ENCODE assay signal across 8 cellular contexts in genomic region chr15:68431792-68432401, GRCh38. TPM values are rescaled to one million over a fixed set of nuclear protein-coding genes. Genes with fewer than 3 reads are reported as not detected.
DNase-seq lines count a peak whose midpoint lies in the region; ATAC-seq and TF ChIP-seq lines count a peak whose summit lies in the region.

ITGA11 (minus strand) TSS chr15:68432163; CDS start chr15:68432066, 97 bp downstream.

- TF ChIP-seq CTCF in AG10803 (conservative IDR thresholded peaks at IDR 0.05; ENCODE audit: low read length) (no peak), fibroblast of pulmonary artery (IDR thresholded peaks at IDR 0.05; ENCODE audit: low read length, missing control alignments) (no peak), neural progenitor cell (IDR thresholded peaks at IDR 0.05) (no peak)

- peak within 1 kb of the TSS; percentile 46 for H2AFZ ChIP-seq in neural progenitor cell (replicated peaks)

- peaks cover 6% of the 10 kb centered on the region for H3K4me1 ChIP-seq in neural progenitor cell

- H3K4me2 ChIP-seq in neural progenitor cell, result peak within 1 kb of the TSS; percentile 95

- H3K27me3 Mint-ChIP-seq in neural progenitor cell (ENCODE audit: insufficient read depth, low read depth), result peaks cover 58% of the 10 kb centered on the region

- CTCF ChIA-PET in HEK293T (lab: Yijun Ruan, JAX), result interaction anchor here (0.5 kb wide), 1 partner anchor 17 kb away, joined by 3 read pairs; no protein-coding TSS in a partner anchor

- peak within 1 kb of the TSS; percentile 99 for H3K4me3 ChIP-seq in AG10803 (ENCODE audit: low read length)
- H3K4me3 ChIP-seq in fibroblast of pulmonary artery (replicated peaks; ENCODE audit: low read depth, low read length), result peak within 1 kb of the TSS; percentile 71
- peak within 1 kb of the TSS; percentile 50 for H3K4me3 ChIP-seq in neural progenitor cell

- no peak within 1 kb of the TSS for H3K27ac Mint-ChIP-seq in neural progenitor cell

- H4K20me1 ChIP-seq in neural progenitor cell (ENCODE audit: low read depth), result peaks cover 15% of the 10 kb centered on the region

- no peak within 1 kb of the TSS for H3K9ac ChIP-seq in neural progenitor cell

- no peaks in the 10 kb centered on the region for H3K36me3 ChIP-seq in neural progenitor cell

- no peaks in the 10 kb centered on the region for H3K79me2 ChIP-seq in neural progenitor cell (ENCODE audit: low read depth)

- POLR2A ChIA-PET in HEK293T (lab: Yijun Ruan, JAX), result interaction anchor here (1.3 kb wide), 1 partner anchor 11 kb away, joined by 5 read pairs; no protein-coding TSS in a partner anchor

- ATAC-seq in GM19455 (IDR thresholded peaks at IDR 0.05; ENCODE audit: unreplicated experiment) (no peak), HG03342 (IDR thresholded peaks at IDR 0.05; ENCODE audit: unreplicated experiment) (no peak)

- H3K27ac ChIP-seq in neural progenitor cell, result no peak within 1 kb of the TSS

- DNase-seq in AG10803 (ENCODE audit: low read depth) (peak; percentile 79), HEK293T (ENCODE audit: extremely low spot score) (peak; percentile 48), SK-N-DZ (ENCODE audit: low spot score) (peak; percentile 24), fibroblast of pulmonary artery (ENCODE audit: low read depth) (peak; percentile 59), neural progenitor cell (ENCODE audit: low spot score) (peak; percentile 90), DMS153 (lab: John Stamatoyannopoulos, UW) (no peak)

- H3K9me3 Mint-ChIP-seq in neural progenitor cell, result peaks cover 2% of the 10 kb centered on the region

- H3K27me3 ChIP-seq in neural progenitor cell, result peaks cover 91% of the 10 kb centered on the region

- no peaks in the 10 kb centered on the region for H3K36me3 Mint-ChIP-seq in neural progenitor cell

- no peaks in the 10 kb centered on the region for H3K9me3 ChIP-seq in neural progenitor cell (ENCODE audit: low read depth)

- H3K4me3 Mint-ChIP-seq in neural progenitor cell, result peak within 1 kb of the TSS; percentile 79

- no peaks in the 10 kb centered on the region for H3F3A ChIP-seq in neural progenitor cell (ENCODE audit: low read depth)

- peaks cover 12% of the 10 kb centered on the region for H3K4me1 Mint-ChIP-seq in neural progenitor cell

TF ChIP-seq in HEK293T, 16 proteins besides CTCF, POLR2A, EP300 and RAD21:
- TF ChIP-seq ZNF384 (IDR thresholded peaks at IDR 0.05) (no peak), L3MBTL2 (conservative IDR thresholded peaks at IDR 0.05) (peak; percentile 59)

RNA-seq across cellular contexts. Expression of gene ITGA11, which starts in this region (rescaled TPM):
- polyA plus RNA-seq in SK-N-DZ (2014; cell fraction: cytosol; rRNA removed), result 0.48 and 0.77 TPM in 2 replicates
- polyA plus RNA-seq in SK-N-DZ (2014; cell fraction: nucleus; rRNA removed), result 0.21 and 0.76 TPM in 2 replicates
- not detected in 2 replicates for total RNA-seq in neural progenitor cell (ENCODE audit: low replicate concordance)

Comparison
In these comparisons a context has a peak if more than half of its experiments do, and no peak if none do; other contexts are left out.
1. Peak in DNase-seq, H3K4me3 ChIP-seq and H3K4me2 ChIP-seq in neural progenitor cell; RNA of the gene not detected or under 1 TPM.